ENCODE assay signal across 8 cellular contexts in genomic region chr5:180810210-180811011, GRCh38. TPM values are rescaled to one million over a fixed set of nuclear protein-coding genes. Genes with fewer than 3 reads are reported as not detected.
DNase-seq lines count a peak whose midpoint lies in the region; ATAC-seq, FAIRE-seq and TF ChIP-seq lines count a peak whose summit lies in the region.

No MANE protein-coding gene starts in this region.

- ATAC-seq in HG02763 (IDR thresholded peaks at IDR 0.05; ENCODE audit: unreplicated experiment): peak; percentile 70
- peak; percentile 95 to 97 (median 97) for ATAC-seq in heart left ventricle
- ATAC-seq in upper lobe of left lung (ENCODE audit: low FRiP score in 2 of 2): peak; percentile 97 to 99

- H3K79me2 ChIP-seq in SU-DHL-6 (ENCODE audit: insufficient read depth, low read length): peaks cover 24% of the 10 kb centered on the region; the same call in 1 of the 2 replicates

- DNase-seq in GM12892 (ENCODE audit: insufficient read length): peak; percentile 84
- DNase-seq in NCI-H128 (lab: John Stamatoyannopoulos, UW; ENCODE audit: unreplicated experiment): peak; percentile 68
- peak; percentile 98 to 99 (median 98) for DNase-seq in heart left ventricle
- peak; percentile 99 for DNase-seq in posterior vena cava (ENCODE audit: low spot score)
- peak; percentile 98 to 99 for DNase-seq in upper lobe of left lung

- peak; percentile 87 for TF ChIP-seq POLR2A in GM12892 (IDR thresholded peaks at IDR 0.05; ENCODE audit: low read depth, low read length)
- peak in 1 of 2 donors; percentile 79 for TF ChIP-seq POLR2A in heart left ventricle (IDR thresholded peaks at IDR 0.05)
- peak in 3 of 4 donors; percentile 55 to 88 (median 77) for TF ChIP-seq POLR2A in upper lobe of left lung (IDR thresholded peaks at IDR 0.05)

- FAIRE-seq in GM12892 (lab: Jason Lieb, UNC): peak; percentile 96

- no peaks in the 10 kb centered on the region for H3K9me2 ChIP-seq in SU-DHL-6 (replicated peaks; ENCODE audit: insufficient read depth, low read length)

- H3K4me3 ChIP-seq in SU-DHL-6 (ENCODE audit: insufficient read depth, low read length, poor library complexity, severe bottlenecking) (peak overlapping the region; percentile 58), heart left ventricle (peak overlapping the region; percentile 40 to 83 (median 71)), upper lobe of left lung (peak overlapping the region; percentile 50 to 83 (median 78))

- H3K4me1 ChIP-seq in heart left ventricle (peaks cover 6 to 66% (median 46%) of the 10 kb centered on the region in 12 donors), upper lobe of left lung (peaks cover 54 to 57% (median 56%) of the 10 kb centered on the region in 4 donors)

- peak in 1 of 4 donors; percentile 28 for TF ChIP-seq EP300 in upper lobe of left lung (IDR thresholded peaks at IDR 0.05)

- peaks cover 18% of the 10 kb centered on the region for H3F3A ChIP-seq in SU-DHL-6 (ENCODE audit: insufficient read depth)

- intact Hi-C loops in heart left ventricle (cut with DNase I): loop anchor here in 5 of 10 donors (1.0 to 5.0 kb wide), 5 partner anchors 8 to 242 kb away; partner anchors contain the start of genes ZFP62 (in 2 of the 5) and MGAT1 (in 1 of the 5)
- intact Hi-C loops in posterior vena cava (cut with DNase I): no loop called here

- TF ChIP-seq CTCF in SU-DHL-6 (IDR thresholded peaks at IDR 0.05; ENCODE audit: insufficient read depth, low read length, poor library complexity, severe bottlenecking) (no peak), heart left ventricle (IDR thresholded peaks at IDR 0.05) (no peak), upper lobe of left lung (IDR thresholded peaks at IDR 0.05) (peak in 1 of 6 experiments; percentile 11)

- H3K9me3 ChIP-seq in SU-DHL-6 (ENCODE audit: insufficient read depth, low read length): no peaks in the 10 kb centered on the region
- H3K9me3 ChIP-seq in heart left ventricle: no peaks in the 10 kb centered on the region
- H3K9me3 ChIP-seq in upper lobe of left lung: no peaks in the 10 kb centered on the region

- H3K27ac ChIP-seq in SU-DHL-6 (ENCODE audit: low read depth, low read length) (peak overlapping the region; percentile 95), adipose tissue (ENCODE audit: low read depth, low read length) (peak overlapping the region; percentile 88), heart left ventricle (peak overlapping the region; percentile 96 to 100 (median 99)), upper lobe of left lung (peak overlapping the region; percentile 97 to 99 (median 98))

- H3K27me3 ChIP-seq in SU-DHL-6 (ENCODE audit: low read length) (no peaks in the 10 kb centered on the region), heart left ventricle (no peaks in the 10 kb centered on the region), upper lobe of left lung (no peaks in the 10 kb centered on the region)

- WGBS in adipose tissue, 3 donors: 0% methylated on average over 60 to 74 of the region's 74 CpGs
- WGBS in heart left ventricle, 4 donors: 0 to 1% (median 0%) methylated on average over 60 to 74 of the region's 74 CpGs
- 0% methylated on average over 10 to 67 of the region's 74 CpGs for WGBS in upper lobe of left lung, 2 donors

- H3K36me3 ChIP-seq in SU-DHL-6 (ENCODE audit: low read length) (no peaks in the 10 kb centered on the region), heart left ventricle (peaks cover 0 to 22% (median 0%) of the 10 kb centered on the region in 9 donors), upper lobe of left lung (peaks cover 0 to 2% (median 0%) of the 10 kb centered on the region in 4 donors)

- no peaks in the 10 kb centered on the region for H4K20me1 ChIP-seq in SU-DHL-6 (ENCODE audit: low read depth, low read length)

- peak overlapping the region; percentile 71 for H3K9ac ChIP-seq in SU-DHL-6 (ENCODE audit: low read length)

- peak overlapping the region; percentile 92 for H3K4me2 ChIP-seq in SU-DHL-6 (ENCODE audit: low read depth, low read length, poor library complexity, severe bottlenecking)

- peak overlapping the region; percentile 68 for H2AFZ ChIP-seq in SU-DHL-6 (ENCODE audit: low read depth, low read length, severe bottlenecking)

RNA-seq across cellular contexts. Expression of gene MGAT1, which starts 7.8 kb away (rescaled TPM):
- polyA plus RNA-seq in GM12892 (2012; ENCODE audit: missing spikeins): 40.5 TPM
- 100 to 1,000 TPM in 2 of 3 donors, 10 to 100 TPM in 1; 97.5 to 180 (median 114) TPM for polyA plus RNA-seq in adipose tissue
- 100 to 1,000 TPM in 3 of 9 donors, 10 to 100 TPM in 6; 50.9 to 162 (median 83.5) TPM for total RNA-seq in heart left ventricle
- 100 to 1,000 TPM in 1 of 2 donors, 10 to 100 TPM in 1; 64.5 to 199 TPM for polyA plus RNA-seq in heart left ventricle
- 100 to 1,000 TPM; 150 to 160 TPM for total RNA-seq in posterior vena cava
- 100 to 1,000 TPM; 148 to 392 (median 277) TPM for total RNA-seq in upper lobe of left lung

RNA-seq across cellular contexts. Expression of gene ZFP62, which starts 50.7 kb away (rescaled TPM):
- polyA plus RNA-seq in GM12892 (2012; ENCODE audit: missing spikeins): 19.4 TPM
- polyA plus RNA-seq in adipose tissue (1 to 10 TPM; 5.0 to 9.8 (median 8.6) TPM), heart left ventricle (10 to 100 TPM; 10.6 to 13.6 TPM)
- total RNA-seq in heart left ventricle (10 to 100 TPM in 8 of 9 donors, 1 to 10 TPM in 1; 9.4 to 18.6 (median 13.8) TPM), posterior vena cava (10 to 100 TPM; 21.2 to 22.2 TPM), upper lobe of left lung (10 to 100 TPM; 19.6 to 41.2 (median 26.1) TPM)

Comparison
In these comparisons a context has a peak if more than half of its experiments do, and no peak if none do; other contexts are left out.
1. Peak in every context shown above with its lines: DNase-seq, ATAC-seq, H3K4me3 ChIP-seq and H3K27ac ChIP-seq.